In the genomic region with DNA sequence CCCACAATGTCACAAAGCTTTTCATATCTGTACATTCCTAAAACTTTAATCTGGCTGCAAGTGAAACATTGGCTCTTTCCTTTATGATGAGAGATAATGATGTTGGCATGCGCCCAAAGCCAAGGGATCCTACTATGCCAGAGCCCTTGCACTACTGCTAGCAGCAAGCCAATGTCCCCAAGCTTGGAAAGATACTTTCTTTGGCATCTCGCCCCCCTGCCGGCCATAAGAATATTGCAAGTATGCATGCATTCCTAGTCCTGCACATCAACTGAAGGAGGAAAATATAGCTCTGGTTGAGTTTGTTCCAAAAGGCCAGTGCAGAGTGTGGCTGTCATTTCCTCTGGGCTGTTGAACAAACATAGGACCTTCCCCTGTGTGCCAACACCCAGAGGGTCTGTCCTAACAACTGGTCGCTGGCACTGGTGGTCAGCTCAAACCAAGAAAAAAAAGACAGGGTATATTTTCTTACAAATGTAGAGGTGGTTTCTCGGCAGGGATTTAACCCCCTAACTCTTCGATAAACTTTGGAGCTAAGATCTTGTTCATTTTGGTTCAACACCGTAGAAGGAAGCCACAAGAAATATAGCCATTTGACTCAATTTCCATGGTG, we compare ENCODE assay signal across 8 cellular contexts. TPM values are rescaled to one million over a fixed set of nuclear protein-coding genes. Genes with fewer than 3 reads are reported as not detected.
DNase-seq lines count a peak whose midpoint lies in the region; TF ChIP-seq lines count a peak whose summit lies in the region.

No MANE protein-coding gene starts in this region.

- H3K27me3 ChIP-seq in spleen (replicated peaks in 1 of 7), result no peaks in the 10 kb centered on the region

- DNase-seq in SHP77 (lab: John Stamatoyannopoulos, UW) (peak; percentile 10 to 19), SHP77 treated with DMSO at 0.1 percent for 48 hours (lab: John Stamatoyannopoulos, UW) (no peak), fibroblast of villous mesenchyme (ENCODE audit: low read depth) (peak; percentile 55), spleen (no peak), NCI-H187 treated with DMSO at 0.1 percent for 48 hours (lab: John Stamatoyannopoulos, UW) (no peak)
- DNase-seq in Jurkat, Clone E6-1 (ENCODE audit: low read depth, low spot score), result peak; percentile 35
- DNase-seq in activated CD4-positive, alpha-beta T cell treated with anti-CD3 and anti-CD28 coated beads, Interleukin-2, amount 50 U/mL, for 4 hours, result peak; percentile 51 to 57
- DNase-seq in activated CD8-positive, alpha-beta memory T cell treated with anti-CD3 and anti-CD28 coated beads, Interleukin-2, amount 50 U/mL, for 4 hours, result no peak

- 65 to 85% (median 79%) methylated on average over 7 of the region's 7 CpGs for WGBS in spleen, 5 donors

- H3K4me1 ChIP-seq in spleen, result peaks cover 4 to 17% (median 7%) of the 10 kb centered on the region in 6 donors

- TF ChIP-seq CTCF in fibroblast of villous mesenchyme (IDR thresholded peaks at IDR 0.05; ENCODE audit: insufficient read depth, low read depth, low read length) (peak; percentile 78), spleen (IDR thresholded peaks at IDR 0.05 in 8 of 11, conservative IDR thresholded peaks at IDR 0.05 in 3 of 11) (peak in 8 of 11 experiments; percentile 14 to 70 (median 56))

- no peak overlapping the region for H3K4me3 ChIP-seq in Jurkat, Clone E6-1 (ENCODE audit: low read length)
- H3K4me3 ChIP-seq in fibroblast of villous mesenchyme (ENCODE audit: low read depth, low read length), result no peak overlapping the region
- H3K4me3 ChIP-seq in spleen, result no peak overlapping the region

- peaks cover 0 to 28% (median 0%) of the 10 kb centered on the region in 6 donors for H3K36me3 ChIP-seq in spleen

- no peaks in the 10 kb centered on the region for H3K9me3 ChIP-seq in spleen

- TF ChIP-seq POLR2A in spleen (IDR thresholded peaks at IDR 0.05), result no peak

- intact Hi-C loops in spleen (cut with DNase I; ENCODE audit: low total_unique reads), result loop anchor here (10.0 kb wide), 1 partner anchor 149 kb away; no protein-coding TSS in a partner anchor

- H3K27ac ChIP-seq in spleen, result no peak overlapping the region

RNA-seq across cellular contexts. Expression of a gene that starts 41.5 kb away (rescaled TPM):
- polyA plus RNA-seq in Jurkat, Clone E6-1 (2012; ENCODE audit: insufficient read depth, insufficient read length), result 1.6 TPM
- total RNA-seq in fibroblast of villous mesenchyme (0.97 and 1.7 TPM in 2 replicates), spleen (1 to 10 TPM; 2.9 to 6.0 (median 3.4) TPM)
- under 1 TPM; 0.30 to 0.53 (median 0.35) TPM for polyA plus RNA-seq in spleen

Comparison
In these comparisons a context has a peak if more than half of its experiments do, and no peak if none do; other contexts are left out.
1. DNase-seq: peak in SHP77 (2 of 2), Jurkat, Clone E6-1 (single experiment), activated CD4-positive, alpha-beta T cell treated with anti-CD3 and anti-CD28 coated beads, Interleukin-2, amount 50 U/mL, for 4 hours (2 of 2) and fibroblast of villous mesenchyme (single experiment); none in SHP77 treated with DMSO at 0.1 percent for 48 hours (single experiment), spleen (single experiment), activated CD8-positive, alpha-beta memory T cell treated with anti-CD3 and anti-CD28 coated beads, Interleukin-2, amount 50 U/mL, for 4 hours (single experiment) and NCI-H187 treated with DMSO at 0.1 percent for 48 hours (single experiment).